Comparison of ENCODE assay signal across 4 cellular contexts in the genomic region with DNA sequence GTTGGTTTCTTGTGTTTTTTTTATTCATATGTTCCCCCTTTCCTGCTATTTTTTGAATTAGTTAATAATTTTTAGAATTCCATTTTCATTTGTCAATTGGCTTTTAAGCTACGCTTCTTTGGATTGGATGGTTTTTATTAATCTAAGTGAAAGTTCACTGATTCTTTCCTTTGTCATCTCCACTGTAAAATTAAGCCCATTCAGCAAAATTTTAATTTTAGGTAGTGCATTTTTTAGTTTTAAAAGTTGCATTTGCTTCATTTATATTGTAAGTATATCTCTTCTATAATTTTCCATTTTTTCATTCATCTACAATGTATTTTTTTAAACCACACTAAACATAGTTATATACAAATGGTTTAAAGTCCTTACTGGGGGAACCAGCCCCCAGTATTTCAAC.
TF ChIP-seq lines count a peak whose summit lies in the region.

No MANE protein-coding gene starts in this region.

TF ChIP-seq in HepG2, 621 proteins besides CTCF, POLR2A, EP300 and RAD21:
- no peak for TF ChIP-seq ZNF24 (IDR thresholded peaks at IDR 0.05)
- no peak for TF ChIP-seq ZNF598 (CRISPR knock-in tag; IDR thresholded peaks at IDR 0.05; ENCODE audit: borderline replicate concordance)
- peak; percentile 49 to 79; a peak in 3 of 4 replicates for TF ChIP-seq MAFK (conservative IDR thresholded peaks at IDR 0.05 in 1 of 2, IDR thresholded peaks at IDR 0.05 in 1 of 2; ENCODE audit: low read length in 2 of 2)
- TF ChIP-seq ARNTL (CRISPR knock-in tag; IDR thresholded peaks at IDR 0.05): no peak
- peak; percentile 74 for TF ChIP-seq MAFF (IDR thresholded peaks at IDR 0.05; ENCODE audit: low read depth, low read length)
- TF ChIP-seq HCFC1 (IDR thresholded peaks at IDR 0.05; ENCODE audit: low read depth, low read length): no peak
- no peak for TF ChIP-seq ZNF570 (CRISPR knock-in tag; IDR thresholded peaks at IDR 0.05; ENCODE audit: borderline replicate concordance)

TF ChIP-seq in A549, 52 proteins besides CTCF, POLR2A, EP300 and RAD21:
- TF ChIP-seq MAFK (IDR thresholded peaks at IDR 0.05; ENCODE audit: partially characterized antibody) (peak; percentile 54), KDM5A (IDR thresholded peaks at IDR 0.05) (no peak)

TF ChIP-seq in IMR-90, 13 proteins besides CTCF, POLR2A, EP300 and RAD21:
- no peak for TF ChIP-seq MAZ (IDR thresholded peaks at IDR 0.05; ENCODE audit: borderline replicate concordance, low read depth, low read length)
- TF ChIP-seq MAFK (IDR thresholded peaks at IDR 0.05; ENCODE audit: low read depth, low read length): peak; percentile 83
- TF ChIP-seq CEBPB (IDR thresholded peaks at IDR 0.05; ENCODE audit: low read depth, low read length): no peak

TF ChIP-seq in K562, 482 proteins besides CTCF, POLR2A, EP300 and RAD21:
- TF ChIP-seq TEAD4 (IDR thresholded peaks at IDR 0.05; ENCODE audit: low read length) (no peak), TEAD4 (CRISPR knock-in tag; IDR thresholded peaks at IDR 0.05; ENCODE audit: borderline replicate concordance) (no peak), POLR2AphosphoS2 (IDR thresholded peaks at IDR 0.05; ENCODE audit: low read length) (no peak), NCOA6 (IDR thresholded peaks at IDR 0.05) (no peak), ZNF316 (IDR thresholded peaks at IDR 0.05) (peak; percentile 82), SMAD1 (IDR thresholded peaks at IDR 0.05; ENCODE audit: low read depth, low read length, partially characterized antibody) (no peak), MAFG (tag; conservative IDR thresholded peaks at IDR 0.05) (peak; percentile 38; the same call in 1 of the 2 replicates), KDM2B (CRISPR knock-in tag; IDR thresholded peaks at IDR 0.05) (no peak), DNMT1 (IDR thresholded peaks at IDR 0.05) (no peak), DDX20 (tag; IDR thresholded peaks at IDR 0.05; ENCODE audit: low read depth) (no peak), CCNT2 (IDR thresholded peaks at IDR 0.05; ENCODE audit: borderline replicate concordance, extremely low read depth, insufficient read length, low read depth, low read length) (no peak), NFIC (IDR thresholded peaks at IDR 0.05) (no peak), CBFB (CRISPR knock-in tag; IDR thresholded peaks at IDR 0.05) (no peak), ZFP30 (CRISPR knock-in tag; IDR thresholded peaks at IDR 0.05; ENCODE audit: borderline replicate concordance) (no peak), ZNF134 (CRISPR knock-in tag; conservative IDR thresholded peaks at IDR 0.05) (no peak), SMARCE1 (IDR thresholded peaks at IDR 0.05) (no peak), CCAR2 (IDR thresholded peaks at IDR 0.05; ENCODE audit: low read depth, low read length) (no peak), C11orf30 (IDR thresholded peaks at IDR 0.05; ENCODE audit: low read depth) (peak; percentile 61; the same call in 1 of the 2 replicates), TBP (optimal IDR thresholded peaks at IDR 0.05; ENCODE audit: low read depth, low read length) (no peak), MAFK (IDR thresholded peaks at IDR 0.05; ENCODE audit: low read length) (peak; percentile 70), TARDBP (IDR thresholded peaks at IDR 0.05) (no peak), ASH1L (IDR thresholded peaks at IDR 0.05; ENCODE audit: borderline replicate concordance, low read depth, partially characterized antibody) (no peak), DACH1 (IDR thresholded peaks at IDR 0.05; ENCODE audit: partially characterized antibody) (no peak), ZNF512 (tag; IDR thresholded peaks at IDR 0.05) (no peak), MAFF (IDR thresholded peaks at IDR 0.05; ENCODE audit: low read length) (peak; percentile 67)
- TF ChIP-seq, protein P1, sequence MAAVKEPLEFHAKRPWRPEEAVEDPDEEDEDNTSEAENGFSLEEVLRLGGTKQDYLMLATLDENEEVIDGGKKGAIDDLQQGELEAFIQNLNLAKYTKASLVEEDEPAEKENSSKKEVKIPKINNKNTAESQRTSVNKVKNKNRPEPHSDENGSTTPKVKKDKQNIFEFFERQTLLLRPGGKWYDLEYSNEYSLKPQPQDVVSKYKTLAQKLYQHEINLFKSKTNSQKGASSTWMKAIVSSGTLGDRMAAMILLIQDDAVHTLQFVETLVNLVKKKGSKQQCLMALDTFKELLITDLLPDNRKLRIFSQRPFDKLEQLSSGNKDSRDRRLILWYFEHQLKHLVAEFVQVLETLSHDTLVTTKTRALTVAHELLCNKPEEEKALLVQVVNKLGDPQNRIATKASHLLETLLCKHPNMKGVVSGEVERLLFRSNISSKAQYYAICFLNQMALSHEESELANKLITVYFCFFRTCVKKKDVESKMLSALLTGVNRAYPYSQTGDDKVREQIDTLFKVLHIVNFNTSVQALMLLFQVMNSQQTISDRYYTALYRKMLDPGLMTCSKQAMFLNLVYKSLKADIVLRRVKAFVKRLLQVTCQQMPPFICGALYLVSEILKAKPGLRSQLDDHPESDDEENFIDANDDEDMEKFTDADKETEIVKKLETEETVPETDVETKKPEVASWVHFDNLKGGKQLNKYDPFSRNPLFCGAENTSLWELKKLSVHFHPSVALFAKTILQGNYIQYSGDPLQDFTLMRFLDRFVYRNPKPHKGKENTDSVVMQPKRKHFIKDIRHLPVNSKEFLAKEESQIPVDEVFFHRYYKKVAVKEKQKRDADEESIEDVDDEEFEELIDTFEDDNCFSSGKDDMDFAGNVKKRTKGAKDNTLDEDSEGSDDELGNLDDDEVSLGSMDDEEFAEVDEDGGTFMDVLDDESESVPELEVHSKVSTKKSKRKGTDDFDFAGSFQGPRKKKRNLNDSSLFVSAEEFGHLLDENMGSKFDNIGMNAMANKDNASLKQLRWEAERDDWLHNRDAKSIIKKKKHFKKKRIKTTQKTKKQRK (IDR thresholded peaks at IDR 0.05; ENCODE audit: borderline replicate concordance, low read depth, low read length): no peak
- TF ChIP-seq, protein P2, sequence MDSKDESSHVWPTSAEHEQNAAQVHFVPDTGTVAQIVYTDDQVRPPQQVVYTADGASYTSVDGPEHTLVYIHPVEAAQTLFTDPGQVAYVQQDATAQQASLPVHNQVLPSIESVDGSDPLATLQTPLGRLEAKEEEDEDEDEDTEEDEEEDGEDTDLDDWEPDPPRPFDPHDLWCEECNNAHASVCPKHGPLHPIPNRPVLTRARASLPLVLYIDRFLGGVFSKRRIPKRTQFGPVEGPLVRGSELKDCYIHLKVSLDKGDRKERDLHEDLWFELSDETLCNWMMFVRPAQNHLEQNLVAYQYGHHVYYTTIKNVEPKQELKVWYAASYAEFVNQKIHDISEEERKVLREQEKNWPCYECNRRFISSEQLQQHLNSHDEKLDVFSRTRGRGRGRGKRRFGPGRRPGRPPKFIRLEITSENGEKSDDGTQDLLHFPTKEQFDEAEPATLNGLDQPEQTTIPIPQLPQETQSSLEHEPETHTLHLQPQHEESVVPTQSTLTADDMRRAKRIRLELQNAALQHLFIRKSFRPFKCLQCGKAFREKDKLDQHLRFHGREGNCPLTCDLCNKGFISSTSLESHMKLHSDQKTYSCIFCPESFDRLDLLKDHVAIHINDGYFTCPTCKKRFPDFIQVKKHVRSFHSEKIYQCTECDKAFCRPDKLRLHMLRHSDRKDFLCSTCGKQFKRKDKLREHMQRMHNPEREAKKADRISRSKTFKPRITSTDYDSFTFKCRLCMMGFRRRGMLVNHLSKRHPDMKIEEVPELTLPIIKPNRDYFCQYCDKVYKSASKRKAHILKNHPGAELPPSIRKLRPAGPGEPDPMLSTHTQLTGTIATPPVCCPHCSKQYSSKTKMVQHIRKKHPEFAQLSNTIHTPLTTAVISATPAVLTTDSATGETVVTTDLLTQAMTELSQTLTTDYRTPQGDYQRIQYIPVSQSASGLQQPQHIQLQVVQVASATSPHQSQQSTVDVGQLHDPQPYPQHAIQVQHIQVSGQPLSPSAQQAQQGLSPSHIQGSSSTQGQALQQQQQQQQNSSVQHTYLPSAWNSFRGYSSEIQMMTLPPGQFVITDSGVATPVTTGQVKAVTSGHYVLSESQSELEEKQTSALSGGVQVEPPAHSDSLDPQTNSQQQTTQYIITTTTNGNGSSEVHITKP (IDR thresholded peaks at IDR 0.05; ENCODE audit: partially characterized antibody): no peak
